ENCODE assay signal across 23 cellular contexts in genomic region chr1:116913941-116914340, GRCh38. TPM values are rescaled to one million over a fixed set of nuclear protein-coding genes. Genes with fewer than 3 reads are reported as not detected.
DNase-seq lines count a peak whose midpoint lies in the region; ATAC-seq, FAIRE-seq and TF ChIP-seq lines count a peak whose summit lies in the region.
"Had no signal": no experiment of that assay in that cellular context is flagged by ENCODE, and none has a peak within 500 bp of the region (broad histone marks: within the 10 kb centered on the region; RNA-seq: fewer than 3 reads in every experiment).

No MANE protein-coding gene starts in this region.

- H2AFZ ChIP-seq in K562 (ENCODE audit: low read depth, low read length) (no peak overlapping the region), keratinocyte (ENCODE audit: control insufficient read depth, low read length) (no peak overlapping the region)
- H2AFZ ChIP-seq: GM23338 had no signal

- TF ChIP-seq EP300 in K562 (IDR thresholded peaks at IDR 0.05; ENCODE audit: low read length) (no peak), stomach (IDR thresholded peaks at IDR 0.05) (no peak)

- H3K27ac ChIP-seq in heart left ventricle (peak overlapping the region in 10 of 12 donors; percentile 38 to 96 (median 88)), K562 (ENCODE audit: extremely low read depth, low read depth, low read length) (no peak overlapping the region), keratinocyte (ENCODE audit: control insufficient read depth, insufficient read depth, low read length) (peak overlapping the region; percentile 89), stomach (peak overlapping the region in 4 of 5 donors; percentile 59 to 79 (median 70))
- H3K27ac ChIP-seq: 22Rv1, KMS-11, SJCRH30 had no signal

- H3K4me1 ChIP-seq in heart left ventricle, result peaks cover 0 to 70% (median 40%) of the 10 kb centered on the region in 12 donors
- peaks cover 42 to 65% of the 10 kb centered on the region in 2 experiments for H3K4me1 ChIP-seq in K562 (replicated peaks in 1 of 2; ENCODE audit: control insufficient read depth in 2 of 2, insufficient read depth in 2 of 2, low read length in 2 of 2)
- peaks cover 85% of the 10 kb centered on the region for H3K4me1 ChIP-seq in keratinocyte (ENCODE audit: control insufficient read depth, extremely low read depth, insufficient read depth, low read length)
- H3K4me1 ChIP-seq in stomach, result peaks cover 20 to 69% (median 48%) of the 10 kb centered on the region in 4 donors

- in situ Hi-C loops in K562 (cut with MboI), result no loop called here

- DNase-seq in heart left ventricle, result no peak
- DNase-seq in cardiac septum (ENCODE audit: low spot score), result no peak
- DNase-seq in K562 (ENCODE audit: extremely low read depth in 1 of 4, low spot score in 3 of 4), result no peak
- DNase-seq in keratinocyte (ENCODE audit: low read depth, low spot score), result no peak
- DNase-seq in stomach, result no peak
- no peak for DNase-seq in middle frontal gyrus (ENCODE audit: extremely low spot score, low spot score)
- DNase-seq in NCI-H345 (lab: John Stamatoyannopoulos, UW), result no peak
- no peak for DNase-seq in activated CD8-positive, alpha-beta memory T cell treated with anti-CD3 and anti-CD28 coated beads for 24 hours
- DNase-seq: GDM1; NCI-H1092 treated with DMSO at 0.1 percent for 48 hours; NCI-H1436 treated with DMSO at 0.1 percent for 48 hours; NCI-H2029; NCI-H226; NCI-H524; NCI-H774; NK-92 treated with Interleukin-12 subunit alpha and Interleukin-12 subunit beta, amount 100 ng/mL, for 24 hours; SJCRH30 had no signal

- TSS peak; percentile 3 for BruUV-seq in K562 (replicated peaks; lab: Mats Ljungman, UMichigan)

- POLR2A ChIA-PET in K562 (lab: Yijun Ruan, JAX), result interaction anchor here (1.1 kb wide), 3 partner anchors 9 to 35 kb away, joined by 3 to 7 read pairs (median 3); no protein-coding TSS in a partner anchor

- TF ChIP-seq CTCF in heart left ventricle (IDR thresholded peaks at IDR 0.05), result no peak
- no peak for TF ChIP-seq CTCF in K562 (IDR thresholded peaks at IDR 0.05 in 2 of 3, conservative IDR thresholded peaks at IDR 0.05 in 1 of 3; ENCODE audit: insufficient read depth in 2 of 3, low read depth in 1 of 3, low read length in 3 of 3)
- TF ChIP-seq CTCF in keratinocyte (optimal IDR thresholded peaks at IDR 0.05 in 1 of 3, IDR thresholded peaks at IDR 0.05 in 1 of 3, conservative IDR thresholded peaks at IDR 0.05 in 1 of 3; ENCODE audit: extremely low read depth in 1 of 3, insufficient read depth in 2 of 3, low read length in 3 of 3), result no peak
- TF ChIP-seq CTCF in stomach (IDR thresholded peaks at IDR 0.05), result no peak

- H3K36me3 ChIP-seq in heart left ventricle (no peaks in the 10 kb centered on the region), K562 (ENCODE audit: control insufficient read depth, insufficient read depth, low read length) (peaks cover 7% of the 10 kb centered on the region; the same call in 1 of the 3 replicates), keratinocyte (ENCODE audit: control insufficient read depth in 2 of 2, extremely low read depth in 1 of 2, insufficient read depth in 2 of 2, low read length in 2 of 2) (peaks cover 0 to 6% of the 10 kb centered on the region in 2 experiments), stomach (no peaks in the 10 kb centered on the region)
- H3K36me3 ChIP-seq: HAP-1 had no signal

- ATAC-seq in heart left ventricle, result no peak
- ATAC-seq in K562, result no peak
- ATAC-seq: GM23338 had no signal

- FAIRE-seq in K562 (lab: Jason Lieb, UNC) (no peak), keratinocyte (lab: Jason Lieb, UNC) (no peak)
- FAIRE-seq: GM18507, HTR-8/SVneo had no signal

- intact Hi-C loops in heart left ventricle (cut with DNase I), result loop anchor here in 5 of 10 donors (2.0 to 10.0 kb wide), 6 partner anchors 37 to 349 kb away; no protein-coding TSS in a partner anchor
- intact Hi-C loops in cardiac septum (cut with DNase I), result loop anchor here (2.0 to 10.0 kb wide), 2 partner anchors 71 to 339 kb away; partner anchors contain the start of gene CD58
- intact Hi-C loops in K562 (cut with micrococcal nuclease), result loop anchor here (5.0 kb wide), 1 partner anchor 87 kb away; no protein-coding TSS in a partner anchor
- intact Hi-C loops in stomach (cut with DNase I; ENCODE audit: low total_unique reads), result no loop called here

- no peaks in the 10 kb centered on the region for H3K9me3 ChIP-seq in heart left ventricle
- no peaks in the 10 kb centered on the region for H3K9me3 ChIP-seq in K562 (replicated peaks; ENCODE audit: control insufficient read depth, insufficient read depth, low read depth, low read length)
- H3K9me3 ChIP-seq in keratinocyte (ENCODE audit: control insufficient read depth, low read depth, low read length), result no peaks in the 10 kb centered on the region
- H3K9me3 ChIP-seq in stomach, result no peaks in the 10 kb centered on the region
- H3K9me3 ChIP-seq: HAP-1, SJCRH30 had no signal

- peaks cover 76% of the 10 kb centered on the region for H3K79me2 ChIP-seq in K562 (ENCODE audit: control insufficient read depth, insufficient read depth, low read length)
- peaks cover 95% of the 10 kb centered on the region for H3K79me2 ChIP-seq in keratinocyte (ENCODE audit: control insufficient read depth, insufficient read depth, low read length)

- peaks cover 0 to 16% (median 0%) of the 10 kb centered on the region in 9 donors for H3K27me3 ChIP-seq in heart left ventricle
- H3K27me3 ChIP-seq in K562 (ENCODE audit: control insufficient read depth in 2 of 2, insufficient read depth in 2 of 2, low read length in 2 of 2), result no peaks in the 10 kb centered on the region
- no peaks in the 10 kb centered on the region for H3K27me3 ChIP-seq in keratinocyte (ENCODE audit: control insufficient read depth, extremely low read depth, insufficient read depth, low read length)
- H3K27me3 ChIP-seq in stomach, result peaks cover 0 to 17% (median 0%) of the 10 kb centered on the region in 3 donors
- H3K27me3 ChIP-seq: SJCRH30 had no signal

- H3K9ac ChIP-seq in K562 (ENCODE audit: insufficient read depth in 1 of 2, low read depth in 2 of 2, low read length in 2 of 2), result no peak overlapping the region
- no peak overlapping the region for H3K9ac ChIP-seq in keratinocyte (ENCODE audit: control insufficient read depth, extremely low read depth, insufficient read depth, low read length)
- H3K9ac ChIP-seq: KMS-11 had no signal

- H3K4me2 ChIP-seq in K562 (ENCODE audit: insufficient read depth, low read length) (no peak overlapping the region), keratinocyte (ENCODE audit: control insufficient read depth, extremely low read depth, insufficient read depth, low read depth, low read length) (peak overlapping the region; percentile 49)
- H3K4me2 ChIP-seq: GM23338, KMS-11 had no signal

- H3K4me3 ChIP-seq in heart left ventricle (no peak overlapping the region), K562 (no peak overlapping the region), keratinocyte (ENCODE audit: control insufficient read depth in 2 of 3, extremely low read depth in 1 of 3, insufficient read depth in 2 of 3, low read depth in 1 of 3, low read length in 3 of 3) (no peak overlapping the region), stomach (no peak overlapping the region)
- H3K4me3 ChIP-seq: GM23338, HAP-1, SJCRH30 had no signal

- dilution Hi-C loops in keratinocyte (cut with MboI; ENCODE audit: extremely low pct_ligation_motif_present, low sequenced_read_pairs), result no loop called here

- H4K20me1 ChIP-seq in K562 (replicated peaks; ENCODE audit: control insufficient read depth, insufficient read depth, low read length) (no peaks in the 10 kb centered on the region), keratinocyte (ENCODE audit: control insufficient read depth, extremely low read depth, insufficient read depth, low read length) (no peaks in the 10 kb centered on the region)

- CTCF ChIA-PET in K562 (lab: Yijun Ruan, JAX; ENCODE audit: low intra/inter-chr PET ratio), result no interaction called here

- no peak for TF ChIP-seq RAD21 in K562 (CRISPR knock-in tag; conservative IDR thresholded peaks at IDR 0.05 in 1 of 2, IDR thresholded peaks at IDR 0.05 in 1 of 2)

- H3K9me1 ChIP-seq in K562 (ENCODE audit: control insufficient read depth, insufficient read depth, low read length) (no peaks in the 10 kb centered on the region), keratinocyte (ENCODE audit: control insufficient read depth, extremely low read depth, insufficient read depth, low read length) (peaks cover 8% of the 10 kb centered on the region)

- TF ChIP-seq POLR2A in heart left ventricle (IDR thresholded peaks at IDR 0.05), result no peak
- no peak for TF ChIP-seq POLR2A in K562 (conservative IDR thresholded peaks at IDR 0.05)
- no peak for TF ChIP-seq POLR2A in stomach (IDR thresholded peaks at IDR 0.05)

- 69 to 82% (median 76%) methylated on average over 4 of the region's 4 CpGs for WGBS in heart left ventricle, 4 donors
- WGBS in K562 (ENCODE audit: insufficient coverage, low coverage, missing lambda C conversion rate), result 95% methylated on average over 4 of the region's 4 CpGs
- 84 to 93% (median 87%) methylated on average over 4 of the region's 4 CpGs for WGBS in stomach, 5 donors

RNA-seq across cellular contexts. Expression of gene PTGFRN, which starts 4.2 kb away (rescaled TPM):
- total RNA-seq in heart left ventricle (100 to 1,000 TPM in 5 of 9 donors, 10 to 100 TPM in 4; 59.3 to 231 (median 137) TPM), cardiac septum (216 TPM), K562 (2014; rRNA removed) (22.4 and 26.2 TPM in 2 replicates), K562 (2014; rRNA removed; fragmentation: Illumina TruSeq; extraction: Trizol) (22.5 and 24.9 TPM in 2 replicates), K562 (2015; rRNA removed; fragmentation: Illumina TruSeq; extraction: Trizol) (26.2 and 27.1 TPM in 2 replicates), K562 (2021) (29.7 and 33.1 TPM in 2 replicates), stomach (10 to 100 TPM; 30.9 to 66.6 (median 47.2) TPM)
- polyA plus RNA-seq in heart left ventricle (10 to 100 TPM; 21.5 to 65.6 TPM), K562 (2011; rRNA removed) (25.7 and 25.8 TPM in 2 replicates), K562 (2014; fragmentation: Illumina TruSeq; extraction: Trizol) (21.0 and 21.3 TPM in 2 replicates), K562 (2014; fragmentation: Nextera tagmentation; extraction: Ambion mirVana) (10 to 100 TPM; 17.3 to 26.5 TPM), K562 (2014; rRNA removed) (19.4 and 28.1 TPM in 2 replicates), keratinocyte (153 to 177 TPM (median 172 TPM) in 3 replicates), stomach (10 to 100 TPM in 1 of 3 donors, 1 to 10 TPM in 2; 3.8 to 42.9 (median 9.7) TPM)
- 38.9 and 44.3 TPM in 2 replicates for total RNA-seq in K562 (2011; cell fraction: chromatin; rRNA removed; ENCODE audit: low replicate concordance)
- total RNA-seq in K562 (2011; cell fraction: nucleolus; rRNA removed), result 39.0 and 41.6 TPM in 2 replicates
- 49.9 and 52.4 TPM in 2 replicates for total RNA-seq in K562 (2011; cell fraction: nucleoplasm; rRNA removed)
- 14.4 and 19.7 TPM in 2 replicates for polyA plus RNA-seq in K562 (2011; cell fraction: cytosol; rRNA removed)
- 16.7 and 18.7 TPM in 2 replicates for polyA plus RNA-seq in K562 (2011; cell fraction: nucleus; rRNA removed)
- polyA plus RNA-seq in K562 (2012), result 26.2 and 27.1 TPM in 2 replicates
- polyA minus RNA-seq in K562 (2011; rRNA and poly(A)+ RNA removed), result 36.8 and 45.4 TPM in 2 replicates
- polyA minus RNA-seq in K562 (2011; cell fraction: cytosol; rRNA and poly(A)+ RNA removed), result 24.8 and 26.2 TPM in 2 replicates
- 20.2 and 29.7 TPM in 2 replicates for polyA minus RNA-seq in K562 (2011; cell fraction: nucleus; rRNA and poly(A)+ RNA removed)
- 26.7 TPM for polyA plus RNA-seq in keratinocyte (2011; ENCODE audit: low read depth)
- 76.8 and 129 TPM in 2 replicates for polyA plus RNA-seq in keratinocyte (2011; cell fraction: cytosol; rRNA removed)
- 521 and 554 TPM in 2 replicates for polyA plus RNA-seq in keratinocyte (2011; cell fraction: nucleus; rRNA removed)
- polyA plus RNA-seq in keratinocyte (2012; ENCODE audit: low replicate concordance), result 122 and 205 TPM in 2 replicates
- 166 to 258 TPM (median 258 TPM) in 3 replicates for polyA minus RNA-seq in keratinocyte
- 121 TPM for polyA minus RNA-seq in keratinocyte (2011; cell fraction: cytosol; rRNA and poly(A)+ RNA removed)
- polyA minus RNA-seq in keratinocyte (2011; cell fraction: nucleus; rRNA and poly(A)+ RNA removed), result 395 and 657 TPM in 2 replicates
